10 cellular contexts compared by ENCODE assay signal in genomic region chr6:73566954-73567591, GRCh38. TPM values are rescaled to one million over a fixed set of nuclear protein-coding genes. Genes with fewer than 3 reads are reported as not detected.
DNase-seq lines count a peak whose midpoint lies in the region; ATAC-seq, FAIRE-seq and TF ChIP-seq lines count a peak whose summit lies in the region.
"Had no signal": no experiment of that assay in that cellular context is flagged by ENCODE, and none has a peak within 500 bp of the region (broad histone marks: within the 10 kb centered on the region; RNA-seq: fewer than 3 reads in every experiment).

No MANE protein-coding gene starts in this region.

- no peak overlapping the region for H3K4me3 Mint-ChIP-seq in activated naive CD8-positive, alpha-beta T cell treated with anti-CD3 and anti-CD28 coated beads for 36 hours

- peak overlapping the region; percentile 82 to 85 for H3K27ac ChIP-seq in liver (ENCODE audit: low read depth in 1 of 2, low read length in 2 of 2)
- peak overlapping the region in 2 of 4 donors; percentile 45 to 65 for H3K27ac ChIP-seq in upper lobe of left lung

- H3K27me3 Mint-ChIP-seq in activated naive CD8-positive, alpha-beta T cell treated with anti-CD3 and anti-CD28 coated beads for 36 hours = no peaks in the 10 kb centered on the region

- H3K4me3 ChIP-seq in bronchial epithelial cell (ENCODE audit: low read depth, low read length) = no peak overlapping the region
- no peak overlapping the region for H3K4me3 ChIP-seq in liver (ENCODE audit: low read depth in 1 of 3, low read length in 3 of 3)
- no peak overlapping the region for H3K4me3 ChIP-seq in upper lobe of left lung

- ATAC-seq in upper lobe of left lung (ENCODE audit: low FRiP score in 2 of 2) (peak; percentile 82 to 94), HG03196 (IDR thresholded peaks at IDR 0.05; ENCODE audit: unreplicated experiment) (no peak)

- no peak for TF ChIP-seq EP300 in upper lobe of left lung (IDR thresholded peaks at IDR 0.05)

- H3K27me3 ChIP-seq in bronchial epithelial cell (ENCODE audit: control insufficient read depth, insufficient read depth, low read length) (no peaks in the 10 kb centered on the region), liver (ENCODE audit: control insufficient read depth in 4 of 4, insufficient read depth in 4 of 4, low read length in 3 of 4) (no peaks in the 10 kb centered on the region), upper lobe of left lung (no peaks in the 10 kb centered on the region)

- peak; percentile 41 to 56 for TF ChIP-seq RAD21 in liver (IDR thresholded peaks at IDR 0.05)

- no peaks in the 10 kb centered on the region for H3K9me3 ChIP-seq in liver (ENCODE audit: control insufficient read depth in 4 of 4, low read length in 3 of 4)
- H3K9me3 ChIP-seq in upper lobe of left lung = no peaks in the 10 kb centered on the region

- WGBS in liver = 20% methylated on average over 8 of the region's 8 CpGs
- WGBS in upper lobe of left lung, 2 donors = 50 to 51% methylated on average over 8 of the region's 8 CpGs

- H3K36me3 ChIP-seq in bronchial epithelial cell (ENCODE audit: control insufficient read depth, insufficient read depth, low read length) (no peaks in the 10 kb centered on the region), liver (ENCODE audit: control insufficient read depth in 4 of 4, insufficient read depth in 3 of 4, low read depth in 1 of 4, low read length in 3 of 4) (no peaks in the 10 kb centered on the region), upper lobe of left lung (no peaks in the 10 kb centered on the region)

- TF ChIP-seq POLR2A in upper lobe of left lung (IDR thresholded peaks at IDR 0.05) = no peak

- H3K36me3 Mint-ChIP-seq in activated naive CD8-positive, alpha-beta T cell treated with anti-CD3 and anti-CD28 coated beads for 36 hours = no peaks in the 10 kb centered on the region

- H3K4me1 ChIP-seq in liver (ENCODE audit: control insufficient read depth in 4 of 4, insufficient read depth in 4 of 4, low read length in 3 of 4) (peaks cover 1 to 30% (median 10%) of the 10 kb centered on the region in 4 donors), upper lobe of left lung (peaks cover 4 to 16% (median 14%) of the 10 kb centered on the region in 4 donors)

- peak; percentile 90 for DNase-seq in HuH-7 (ENCODE audit: low spot score)
- peak; percentile 55 for DNase-seq in bronchial epithelial cell (ENCODE audit: low read depth)
- peak in 1 of 2 donors; percentile 90 for DNase-seq in upper lobe of left lung
- no peak for DNase-seq in C1 segment of cervical spinal cord (lab: John Stamatoyannopoulos, UW)
- no peak for DNase-seq in activated naive CD8-positive, alpha-beta T cell treated with anti-CD3 and anti-CD28 coated beads for 36 hours
- DNase-seq: activated naive CD4-positive, alpha-beta T cell treated with Interleukin-2 at 50 U/mL for 16 hours; islet precursor cell had no signal

- FAIRE-seq in bronchial epithelial cell (lab: Jason Lieb, UNC) = no peak
- FAIRE-seq: GM18507 had no signal

- no peaks in the 10 kb centered on the region for H3K9me3 Mint-ChIP-seq in activated naive CD8-positive, alpha-beta T cell treated with anti-CD3 and anti-CD28 coated beads for 36 hours

- H3K4me1 Mint-ChIP-seq in activated naive CD8-positive, alpha-beta T cell treated with anti-CD3 and anti-CD28 coated beads for 36 hours = no peaks in the 10 kb centered on the region

- no peak for TF ChIP-seq CTCF in bronchial epithelial cell (IDR thresholded peaks at IDR 0.05; ENCODE audit: insufficient read depth, low read length, severe bottlenecking)
- TF ChIP-seq CTCF in liver (IDR thresholded peaks at IDR 0.05; ENCODE audit: low read depth, low read length, missing input control) = no peak
- TF ChIP-seq CTCF in upper lobe of left lung (IDR thresholded peaks at IDR 0.05) = no peak

- peak overlapping the region in 1 of 2 donors; percentile 43 for H3K9ac ChIP-seq in liver (ENCODE audit: low read depth in 1 of 2, low read length in 2 of 2)

- no peak overlapping the region for H3K27ac Mint-ChIP-seq in activated naive CD8-positive, alpha-beta T cell treated with anti-CD3 and anti-CD28 coated beads for 36 hours

TF ChIP-seq in liver, 16 proteins besides CTCF, POLR2A, EP300 and RAD21:
- TF ChIP-seq FOXA1 (IDR thresholded peaks at IDR 0.05) (no peak), YY1 (IDR thresholded peaks at IDR 0.05) (peak; percentile 85), FOXA2 (IDR thresholded peaks at IDR 0.05) (peak; percentile 63), ATF3 (IDR thresholded peaks at IDR 0.05) (peak; percentile 88), JUND (IDR thresholded peaks at IDR 0.05) (peak; percentile 94 to 98), NR2F2 (IDR thresholded peaks at IDR 0.05) (no peak), REST (IDR thresholded peaks at IDR 0.05) (peak; percentile 91), GABPA (IDR thresholded peaks at IDR 0.05 in 1 of 2, conservative IDR thresholded peaks at IDR 0.05 in 1 of 2) (peak in 1 of 2 donors; percentile 35), MAX (IDR thresholded peaks at IDR 0.05) (peak; percentile 96), SP1 (IDR thresholded peaks at IDR 0.05) (peak; percentile 96), ZBTB33 (IDR thresholded peaks at IDR 0.05) (peak; percentile 89), EGR1 (IDR thresholded peaks at IDR 0.05; ENCODE audit: low read depth in 2 of 2) (peak in 1 of 2 donors; percentile 84), RXRA (IDR thresholded peaks at IDR 0.05) (peak; percentile 75 to 76), TAF1 (conservative IDR thresholded peaks at IDR 0.05) (peak; percentile 52), HNF4G (IDR thresholded peaks at IDR 0.05) (peak; percentile 95), HNF4A (conservative IDR thresholded peaks at IDR 0.05) (peak; percentile 97 to 98)
TF ChIP-seq in liver: peak in this region for 14.

RNA-seq across cellular contexts. Expression of gene EEF1A1, which starts 46.2 kb away (rescaled TPM):
- total RNA-seq in bronchial epithelial cell (32,582 and 62,692 TPM in 2 replicates), liver (1,000 to 10,000 TPM; 4,078 to 7,379 TPM), upper lobe of left lung (over 10,000 TPM in 1 of 6 donors, 1,000 to 10,000 TPM in 5; 3,617 to 10,582 (median 7,272) TPM)
- 1,000 to 10,000 TPM; 1,383 to 2,991 TPM for polyA plus RNA-seq in liver
- total RNA-seq in activated naive CD8-positive, alpha-beta T cell treated with anti-CD3 and anti-CD28 coated beads for 36 hours = over 10,000 TPM in 1 of 2 experiments, 1,000 to 10,000 TPM in 1; 9,928 to 10,412 TPM

Comparison
In these comparisons a context has a peak if more than half of its experiments do, and no peak if none do; other contexts are left out.
1. DNase-seq: peak in HuH-7 (single experiment) and bronchial epithelial cell (single experiment); none in C1 segment of cervical spinal cord (0 of 14) and activated naive CD8-positive, alpha-beta T cell treated with anti-CD3 and anti-CD28 coated beads for 36 hours (single experiment).